ENCODE assay signal across 11 cellular contexts in genomic region chr1:222049176-222049575, GRCh38.
"Had no signal": no experiment of that assay in that cellular context is flagged by ENCODE, and none has a peak within 500 bp of the region (broad histone marks: within the 10 kb centered on the region; RNA-seq: fewer than 3 reads in every experiment).

No MANE protein-coding gene starts in this region.

- DNase-seq: activated CD4-positive, alpha-beta T cell treated with anti-CD3 and anti-CD28 coated beads for 48 hours; activated naive CD4-positive, alpha-beta T cell treated with anti-CD3 and anti-CD28 coated beads, Interleukin-2, amount 10 ng/mL, durations not matched to agents 7 days and 5 days; amygdala; dorsolateral prefrontal cortex; stimulated activated CD4-positive, alpha-beta T cell treated with anti-CD3 and anti-CD28 coated beads, Interleukin-1b, Interleukin-23, amount 100 ng/mL, for 48 hours; stimulated activated naive CD4-positive, alpha-beta T cell treated with Interleukin-2 at 50 U/mL for 16 hours; T-helper 17 cell; upper lobe of right lung had no signal

- H3K4me1 ChIP-seq: suprapubic skin, upper lobe of right lung had no signal

- H3K9me3 Mint-ChIP-seq: activated naive CD4-positive, alpha-beta T cell treated with anti-CD3 and anti-CD28 coated beads, Interleukin-2, amount 10 ng/mL, durations not matched to agents 7 days and 5 days; WTC11 had no signal

- H3K27me3 Mint-ChIP-seq: activated naive CD4-positive, alpha-beta T cell treated with anti-CD3 and anti-CD28 coated beads, Interleukin-2, amount 10 ng/mL, durations not matched to agents 7 days and 5 days had no signal

- H3K9me3 ChIP-seq: suprapubic skin, upper lobe of right lung had no signal

- H3K27ac ChIP-seq: dorsolateral prefrontal cortex, suprapubic skin, upper lobe of right lung had no signal

- H3K4me1 Mint-ChIP-seq: activated naive CD4-positive, alpha-beta T cell treated with anti-CD3 and anti-CD28 coated beads, Interleukin-2, amount 10 ng/mL, durations not matched to agents 7 days and 5 days; T-helper 17 cell had no signal

- H3K27ac Mint-ChIP-seq: activated naive CD4-positive, alpha-beta T cell treated with anti-CD3 and anti-CD28 coated beads, Interleukin-2, amount 10 ng/mL, durations not matched to agents 7 days and 5 days; T-helper 17 cell; WTC11 had no signal

- H3K4me3 Mint-ChIP-seq: activated naive CD4-positive, alpha-beta T cell treated with anti-CD3 and anti-CD28 coated beads, Interleukin-2, amount 10 ng/mL, durations not matched to agents 7 days and 5 days; T-helper 17 cell; WTC11 had no signal

- H3K27me3 ChIP-seq: dorsolateral prefrontal cortex, suprapubic skin, upper lobe of right lung had no signal

- H3K4me3 ChIP-seq: dorsolateral prefrontal cortex, suprapubic skin, upper lobe of right lung had no signal

- ATAC-seq: SK-N-SH treated with all-trans-retinoic acid at 6 μM for 48 hours, T-helper 17 cell, upper lobe of right lung, WTC11 had no signal

- H3K36me3 Mint-ChIP-seq: activated naive CD4-positive, alpha-beta T cell treated with anti-CD3 and anti-CD28 coated beads, Interleukin-2, amount 10 ng/mL, durations not matched to agents 7 days and 5 days; WTC11 had no signal

- H3K36me3 ChIP-seq: suprapubic skin, upper lobe of right lung had no signal
